ENCODE assay signal across 8 cellular contexts in genomic region chr15:78909791-78910228, GRCh38. TPM values are rescaled to one million over a fixed set of nuclear protein-coding genes. Genes with fewer than 3 reads are reported as not detected.
DNase-seq lines count a peak whose midpoint lies in the region; ATAC-seq and TF ChIP-seq lines count a peak whose summit lies in the region.

No MANE protein-coding gene starts in this region.

- H3K36me3 ChIP-seq in brain microvascular endothelial cell (replicated peaks) (peaks cover 57% of the 10 kb centered on the region), testis (ENCODE audit: low read depth, missing control alignments) (no peaks in the 10 kb centered on the region)

- intact Hi-C loops in Right ventricle myocardium inferior (cut with DNase I) = loop anchor here (2.0 kb wide), 1 partner anchor 69 kb away; no protein-coding TSS in a partner anchor
- intact Hi-C loops in cardiac septum (cut with DNase I) = loop anchor here (2.0 to 5.0 kb wide), 2 partner anchors 72 to 275 kb away; no protein-coding TSS in a partner anchor
- intact Hi-C loops in testis (cut with DNase I; ENCODE audit: low total_unique reads) = no loop called here

- WGBS in testis, 2 donors = 64 to 80% methylated on average over 5 of the region's 5 CpGs

- TF ChIP-seq CTCF in brain microvascular endothelial cell (IDR thresholded peaks at IDR 0.05; ENCODE audit: low read depth, low read length, missing control alignments) (peak; percentile 80), testis (IDR thresholded peaks at IDR 0.05) (peak; percentile 55 to 77 (median 62))

- no peak for TF ChIP-seq POLR2A in testis (IDR thresholded peaks at IDR 0.05)

- H3K4me3 ChIP-seq in brain microvascular endothelial cell (ENCODE audit: low read depth, low read length) (no peak overlapping the region), testis (no peak overlapping the region)

- in situ Hi-C loops in brain microvascular endothelial cell (cut with HindIII; ENCODE audit: low pct_ligation_motif_present, low sequenced_read_pairs) = no loop called here

- no peaks in the 10 kb centered on the region for H3K9me3 ChIP-seq in testis

- H3K4me1 ChIP-seq in testis = peaks cover 21% of the 10 kb centered on the region

- no peak for DNase-seq in Right ventricle myocardium inferior (ENCODE audit: missing footprints)
- DNase-seq in cardiac septum (ENCODE audit: low spot score) = no peak
- DNase-seq in NCI-H82 (lab: John Stamatoyannopoulos, UW) = peak; percentile 81
- DNase-seq in brain microvascular endothelial cell = peak; percentile 39
- DNase-seq in left lobe of liver (ENCODE audit: low spot score) = no peak
- DNase-seq in testis = no peak

- H3K27ac ChIP-seq in brain microvascular endothelial cell (no peak overlapping the region), testis (no peak overlapping the region)

- no peaks in the 10 kb centered on the region for H3K27me3 ChIP-seq in brain microvascular endothelial cell (replicated peaks)
- no peaks in the 10 kb centered on the region for H3K27me3 ChIP-seq in testis

- peak; percentile 35 for ATAC-seq in Right ventricle myocardium inferior
- ATAC-seq in left lobe of liver = peak; percentile 65
- no peak for ATAC-seq in GM18858 (IDR thresholded peaks at IDR 0.05; ENCODE audit: unreplicated experiment)
- ATAC-seq in HG02610 (IDR thresholded peaks at IDR 0.05; ENCODE audit: unreplicated experiment) = no peak

RNA-seq across cellular contexts. Expression of gene CTSH, which starts 35.0 kb away (rescaled TPM):
- total RNA-seq in Right ventricle myocardium inferior = 67.8 TPM
- 38.8 TPM for total RNA-seq in cardiac septum
- 38.5 TPM for total RNA-seq in left lobe of liver
- total RNA-seq in testis = 10 to 100 TPM; 44.3 to 45.6 TPM
- 152 TPM for polyA plus RNA-seq in testis (ENCODE audit: insufficient read depth, low read depth, low replicate concordance)

RNA-seq across cellular contexts. Expression of gene MORF4L1, which starts 37.1 kb away (rescaled TPM):
- total RNA-seq in Right ventricle myocardium inferior = 333 TPM
- total RNA-seq in cardiac septum = 335 TPM
- total RNA-seq in left lobe of liver = 96.5 TPM
- total RNA-seq in testis = 100 to 1,000 TPM; 413 to 414 TPM
- 1,132 TPM for polyA plus RNA-seq in testis (ENCODE audit: insufficient read depth, low read depth, low replicate concordance)

Comparison
In these comparisons a context has a peak if more than half of its experiments do, and no peak if none do; other contexts are left out.
1. ATAC-seq: peak in Right ventricle myocardium inferior (single experiment) and left lobe of liver (single experiment); none in GM18858 (single experiment) and HG02610 (single experiment).
2. DNase-seq: peak in NCI-H82 (single experiment) and brain microvascular endothelial cell (single experiment); none in Right ventricle myocardium inferior (single experiment), cardiac septum (single experiment), left lobe of liver (single experiment) and testis (single experiment).